Comparison of ENCODE assay signal across 25 cellular contexts in the genomic region with DNA sequence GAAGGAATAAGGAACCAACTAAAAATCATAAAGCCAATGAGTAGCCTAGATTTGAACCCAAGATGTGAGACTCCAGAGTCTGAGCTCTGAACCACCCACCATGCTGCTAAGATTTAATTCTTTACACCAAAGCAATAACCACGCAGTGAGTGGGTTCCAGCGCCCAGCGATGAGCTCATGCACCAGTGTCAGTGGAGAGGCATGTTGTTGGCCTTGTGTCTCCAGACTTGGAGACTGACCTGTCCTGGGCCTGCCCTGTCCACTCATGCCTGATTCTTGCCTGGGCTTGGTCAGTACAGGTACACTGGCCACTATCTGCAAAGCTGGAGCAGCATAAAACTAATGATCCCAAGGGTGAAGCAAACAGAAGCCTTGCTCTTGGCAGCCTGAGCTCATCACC. TPM values are rescaled to one million over a fixed set of nuclear protein-coding genes. Genes with fewer than 3 reads are reported as not detected.
"Had no signal": no experiment of that assay in that cellular context is flagged by ENCODE, and none has a peak within 500 bp of the region (broad histone marks: within the 10 kb centered on the region; RNA-seq: fewer than 3 reads in every experiment).

No MANE protein-coding gene starts in this region.

- H3K27me3 ChIP-seq: heart left ventricle, ovary, tibial nerve, upper lobe of left lung had no signal

- H3K27ac Mint-ChIP-seq: immature natural killer cell; mesothelial cell of epicardium; naive thymus-derived CD4-positive, alpha-beta T cell; natural killer cell treated with Interleukin-12 subunit alpha and Interleukin-12 subunit beta and Interleukin-15 and Interleukin-18, amount 100 ng/mL, for 72 hours; progenitor cell of endocrine pancreas; stimulated activated memory B cell treated with anti-CD40 and anti-IgM and Interleukin-4, amounts not matched to agents 10 μg/mL and 1 μg/mL and 100 μg/mL, for 72 hours; stimulated activated naive CD8-positive, alpha-beta T cell treated with anti-CD3 and anti-CD28 coated beads, Interleukin-15, amount 100 ng/mL, for 72 hours had no signal

- H3K36me3 ChIP-seq: heart left ventricle, lower lobe of right lung, ovary, spleen, tibial nerve, upper lobe of left lung had no signal

- H3K27ac ChIP-seq: lower lobe of right lung, ovary, spleen, tibial nerve had no signal

- ATAC-seq: left colon; mucosa of descending colon; naive thymus-derived CD4-positive, alpha-beta T cell; natural killer cell treated with Interleukin-12 subunit alpha and Interleukin-12 subunit beta and Interleukin-15 and Interleukin-18, amount 100 ng/mL, for 72 hours; stimulated activated memory B cell treated with anti-CD40 and anti-IgM and Interleukin-4, amounts not matched to agents 10 μg/mL and 1 μg/mL and 100 μg/mL, for 72 hours; stimulated activated naive CD8-positive, alpha-beta T cell treated with anti-CD3 and anti-CD28 coated beads, Interleukin-15, amount 100 ng/mL, for 72 hours had no signal

- DNase-seq: glutamatergic neuron; heart left ventricle; hypothalamus; immature natural killer cell; kidney; left colon; lower lobe of right lung; mammary epithelial cell; mesendoderm; mucosa of descending colon; naive thymus-derived CD4-positive, alpha-beta T cell; ovary; spleen; stimulated activated CD4-positive, alpha-beta T cell treated with anti-CD3 and anti-CD28 coated beads, Interleukin-4, amount 100 ng/mL, for 4 hours; stimulated activated CD8-positive, alpha-beta memory T cell treated with anti-CD3 and anti-CD28 coated beads, Interleukin-4, amount 100 ng/mL, for 48 hours; stimulated activated naive CD4-positive, alpha-beta T cell treated with Interleukin-2 at 50 U/mL for 16 hours; stimulated activated naive CD8-positive, alpha-beta T cell treated with anti-CD3 and anti-CD28 coated beads, Interleukin-15, amount 100 ng/mL, for 72 hours; substantia nigra; upper lobe of left lung had no signal

- H3K4me3 ChIP-seq: heart left ventricle, lower lobe of right lung, mucosa of descending colon, ovary, skin epidermis, spleen, tibial nerve, upper lobe of left lung had no signal

- H3K36me3 Mint-ChIP-seq: immature natural killer cell; mesothelial cell of epicardium; naive thymus-derived CD4-positive, alpha-beta T cell; natural killer cell treated with Interleukin-12 subunit alpha and Interleukin-12 subunit beta and Interleukin-15 and Interleukin-18, amount 100 ng/mL, for 72 hours; stimulated activated memory B cell treated with anti-CD40 and anti-IgM and Interleukin-4, amounts not matched to agents 10 μg/mL and 1 μg/mL and 100 μg/mL, for 72 hours had no signal

- H3K9me3 Mint-ChIP-seq: immature natural killer cell; mesothelial cell of epicardium; naive thymus-derived CD4-positive, alpha-beta T cell; natural killer cell treated with Interleukin-12 subunit alpha and Interleukin-12 subunit beta and Interleukin-15 and Interleukin-18, amount 100 ng/mL, for 72 hours; stimulated activated memory B cell treated with anti-CD40 and anti-IgM and Interleukin-4, amounts not matched to agents 10 μg/mL and 1 μg/mL and 100 μg/mL, for 72 hours; stimulated activated naive CD8-positive, alpha-beta T cell treated with anti-CD3 and anti-CD28 coated beads, Interleukin-15, amount 100 ng/mL, for 72 hours had no signal

- H3K9me3 ChIP-seq: heart left ventricle, lower lobe of right lung, mucosa of descending colon, ovary, spleen, tibial nerve, upper lobe of left lung had no signal

RNA-seq across cellular contexts. Expression of gene TIMP3, which starts 53.9 kb away (rescaled TPM):
- total RNA-seq: natural killer cell treated with Interleukin-12 subunit alpha and Interleukin-12 subunit beta and Interleukin-15 and Interleukin-18, amount 100 ng/mL, for 72 hours had no signal
- polyA plus RNA-seq: immature natural killer cell; naive thymus-derived CD4-positive, alpha-beta T cell had no signal
